ENCODE assay signal across 1 cellular context in the genomic region with DNA sequence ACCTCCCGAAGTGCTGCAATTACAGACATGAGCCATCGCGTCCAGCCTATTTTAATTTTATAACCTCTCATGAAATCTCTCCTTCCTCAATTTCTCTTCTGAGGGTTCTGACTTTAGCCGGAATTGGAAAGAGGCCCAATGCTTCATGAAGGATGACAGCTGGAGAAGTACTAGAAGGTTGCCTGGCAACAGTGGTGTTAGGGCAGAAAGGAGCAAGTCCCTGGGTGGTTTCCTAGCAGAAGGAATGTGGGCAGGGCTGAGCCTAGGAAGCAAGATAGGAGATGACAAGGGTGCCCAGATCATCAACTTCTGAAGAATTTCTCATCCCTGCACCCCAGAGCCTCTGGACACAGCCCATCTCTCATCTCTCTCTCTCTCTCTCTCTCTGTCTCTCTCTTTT.
TF ChIP-seq lines count a peak whose summit lies in the region.

No MANE protein-coding gene starts in this region.

TF ChIP-seq in HepG2, 621 proteins besides CTCF, POLR2A, EP300 and RAD21:
- TF ChIP-seq, protein P1, sequence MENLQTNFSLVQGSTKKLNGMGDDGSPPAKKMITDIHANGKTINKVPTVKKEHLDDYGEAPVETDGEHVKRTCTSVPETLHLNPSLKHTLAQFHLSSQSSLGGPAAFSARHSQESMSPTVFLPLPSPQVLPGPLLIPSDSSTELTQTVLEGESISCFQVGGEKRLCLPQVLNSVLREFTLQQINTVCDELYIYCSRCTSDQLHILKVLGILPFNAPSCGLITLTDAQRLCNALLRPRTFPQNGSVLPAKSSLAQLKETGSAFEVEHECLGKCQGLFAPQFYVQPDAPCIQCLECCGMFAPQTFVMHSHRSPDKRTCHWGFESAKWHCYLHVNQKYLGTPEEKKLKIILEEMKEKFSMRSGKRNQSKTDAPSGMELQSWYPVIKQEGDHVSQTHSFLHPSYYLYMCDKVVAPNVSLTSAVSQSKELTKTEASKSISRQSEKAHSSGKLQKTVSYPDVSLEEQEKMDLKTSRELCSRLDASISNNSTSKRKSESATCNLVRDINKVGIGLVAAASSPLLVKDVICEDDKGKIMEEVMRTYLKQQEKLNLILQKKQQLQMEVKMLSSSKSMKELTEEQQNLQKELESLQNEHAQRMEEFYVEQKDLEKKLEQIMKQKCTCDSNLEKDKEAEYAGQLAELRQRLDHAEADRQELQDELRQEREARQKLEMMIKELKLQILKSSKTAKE (CRISPR knock-in tag; IDR thresholded peaks at IDR 0.05; ENCODE audit: borderline replicate concordance): no peak
- TF ChIP-seq ZSCAN30 (CRISPR knock-in tag; IDR thresholded peaks at IDR 0.05): no peak
- no peak for TF ChIP-seq ZNF713 (CRISPR knock-in tag; IDR thresholded peaks at IDR 0.05)
- TF ChIP-seq ZNF609 (CRISPR knock-in tag; IDR thresholded peaks at IDR 0.05; ENCODE audit: borderline replicate concordance): no peak
- no peak for TF ChIP-seq ZNF136 (CRISPR knock-in tag; IDR thresholded peaks at IDR 0.05; ENCODE audit: low read depth)
- TF ChIP-seq PCBP1 (IDR thresholded peaks at IDR 0.05; ENCODE audit: borderline replicate concordance, low read depth, low read length): no peak
- no peak for TF ChIP-seq ZFYVE20 (CRISPR knock-in tag; IDR thresholded peaks at IDR 0.05; ENCODE audit: borderline replicate concordance, low read depth)
- no peak for TF ChIP-seq ZNF124 (CRISPR knock-in tag; IDR thresholded peaks at IDR 0.05)
- TF ChIP-seq PRDM4 (CRISPR knock-in tag; IDR thresholded peaks at IDR 0.05; ENCODE audit: borderline replicate concordance): no peak
- TF ChIP-seq NR3C1 (CRISPR knock-in tag; IDR thresholded peaks at IDR 0.05): no peak
- TF ChIP-seq ZHX2 (IDR thresholded peaks at IDR 0.05; ENCODE audit: low read depth): no peak
- TF ChIP-seq ZHX2 (CRISPR knock-in tag; IDR thresholded peaks at IDR 0.05; ENCODE audit: borderline replicate concordance): no peak
- TF ChIP-seq TBX2 (CRISPR knock-in tag; IDR thresholded peaks at IDR 0.05; ENCODE audit: borderline replicate concordance): no peak
- no peak for TF ChIP-seq HNRNPL (IDR thresholded peaks at IDR 0.05; ENCODE audit: low read depth, low read length)
